In genomic region chr6:21103626-21104224, GRCh38 we compare ENCODE assay signal across 19 cellular contexts.
DNase-seq lines count a peak whose midpoint lies in the region; ATAC-seq and TF ChIP-seq lines count a peak whose summit lies in the region.
"Had no signal": no experiment of that assay in that cellular context is flagged by ENCODE, and none has a peak within 500 bp of the region (broad histone marks: within the 10 kb centered on the region; RNA-seq: fewer than 3 reads in every experiment).

No MANE protein-coding gene starts in this region.

- H3K36me3 ChIP-seq in mucosa of descending colon (ENCODE audit: low read depth) (no peaks in the 10 kb centered on the region), colonic mucosa (no peaks in the 10 kb centered on the region)
- H3K36me3 ChIP-seq: upper lobe of left lung had no signal

- H3K4me3 ChIP-seq in mucosa of descending colon (no peak overlapping the region), colonic mucosa (no peak overlapping the region)
- H3K4me3 ChIP-seq: upper lobe of left lung had no signal

- TF ChIP-seq CTCF in mucosa of descending colon (IDR thresholded peaks at IDR 0.05): no peak
- TF ChIP-seq CTCF in colonic mucosa (IDR thresholded peaks at IDR 0.05): no peak

- H3K27ac ChIP-seq in colonic mucosa: no peak overlapping the region
- H3K27ac ChIP-seq: upper lobe of left lung had no signal

- no peaks in the 10 kb centered on the region for H3K27me3 ChIP-seq in colonic mucosa
- H3K27me3 ChIP-seq: upper lobe of left lung had no signal

- peak; percentile 45 for ATAC-seq in mucosa of descending colon
- ATAC-seq: activated naive CD8-positive, alpha-beta T cell treated with anti-CD3 and anti-CD28 coated beads, Interleukin-2, amount 50 U/mL, for 24 hours; activated T-cell treated with anti-CD3 and anti-CD28 coated beads, Interleukin-2, amount 50 U/mL, for 72 hours; SK-N-SH treated with all-trans-retinoic acid at 6 μM for 48 hours had no signal

- in situ Hi-C loops in G401 (cut with HindIII; ENCODE audit: low sequenced_read_pairs): no loop called here

- H3K9me3 ChIP-seq in mucosa of descending colon: no peaks in the 10 kb centered on the region
- no peaks in the 10 kb centered on the region for H3K9me3 ChIP-seq in colonic mucosa
- H3K9me3 ChIP-seq: upper lobe of left lung had no signal

- DNase-seq in H4 (ENCODE audit: low spot score) (peak; percentile 17), NCI-H2029 treated with DMSO at 0.1 percent for 48 hours (lab: John Stamatoyannopoulos, UW) (peak; percentile 95), astrocyte of the hippocampus (ENCODE audit: low read depth, low spot score) (peak; percentile 15), mucosa of descending colon (no peak), G401 (ENCODE audit: low spot score) (no peak), anterior cingulate cortex (lab: John Stamatoyannopoulos, UW) (no peak), colonic mucosa (no peak), ureter (ENCODE audit: low spot score) (no peak)
- DNase-seq: activated CD4-positive, alpha-beta T cell treated with anti-CD3 and anti-CD28 coated beads, Interleukin-2, amount 50 U/mL, for 4 hours; activated naive CD8-positive, alpha-beta T cell treated with anti-CD3 and anti-CD28 coated beads, Interleukin-2, amount 50 U/mL, for 24 hours; activated T-cell treated with anti-CD3 and anti-CD28 coated beads, Interleukin-2, amount 50 U/mL, for 72 hours; erythroblast; HFFc6; islet precursor cell; NCI-H2171 treated with DMSO at 0.1 percent for 48 hours; occipital lobe; stimulated activated CD4-positive, alpha-beta T cell treated with anti-CD3 and anti-CD28 coated beads, Interleukin-4, amount 100 ng/mL, for 4 hours; upper lobe of left lung had no signal

- intact Hi-C loops in mucosa of descending colon (cut with DNase I, micrococcal nuclease) (no loop called here), colonic mucosa (cut with DNase I) (no loop called here)

- no peak overlapping the region for H3K9ac ChIP-seq in colonic mucosa (ENCODE audit: low read depth in 2 of 2, low read length in 2 of 2)

- H3K4me1 ChIP-seq in mucosa of descending colon (ENCODE audit: low read depth) (no peaks in the 10 kb centered on the region), colonic mucosa (no peaks in the 10 kb centered on the region)

Comparison
In these comparisons a context has a peak if more than half of its experiments do, and no peak if none do; other contexts are left out.
1. DNase-seq: peak in H4 (single experiment), NCI-H2029 treated with DMSO at 0.1 percent for 48 hours (single experiment) and astrocyte of the hippocampus (single experiment); none in mucosa of descending colon (0 of 3), G401 (single experiment), anterior cingulate cortex (0 of 58), colonic mucosa (single experiment) and ureter (single experiment).